Comparison of ENCODE assay signal across 32 cellular contexts in the genomic region with DNA sequence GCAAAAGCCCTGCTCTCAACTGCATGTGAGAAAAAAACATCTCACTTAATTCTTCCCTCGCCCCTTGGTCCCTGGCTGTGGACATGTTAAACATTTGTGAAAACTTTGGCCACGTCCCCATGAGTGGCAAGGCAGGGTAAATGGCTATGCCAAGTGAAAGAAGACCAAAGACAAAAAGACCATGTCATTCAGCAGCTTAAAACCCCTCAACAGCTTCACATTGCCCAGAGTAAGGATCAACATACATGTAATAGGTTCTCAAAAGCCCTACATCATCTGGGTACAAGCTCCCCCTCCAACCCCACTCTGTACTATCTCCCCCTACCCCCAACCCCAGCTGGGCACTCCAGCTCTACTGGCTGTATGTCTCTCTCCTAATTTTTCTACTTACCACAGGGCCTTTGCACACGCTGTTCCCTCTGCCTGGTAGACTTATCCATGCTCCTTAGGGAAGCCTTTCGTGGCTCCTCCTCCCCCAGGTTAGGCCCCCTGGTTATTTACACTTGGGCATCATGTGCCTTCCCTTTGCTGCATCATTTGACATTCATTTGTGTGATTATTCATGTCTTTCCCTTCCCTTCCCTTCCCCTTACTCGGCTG.
"Had no signal": no experiment of that assay in that cellular context is flagged by ENCODE, and none has a peak within 500 bp of the region (broad histone marks: within the 10 kb centered on the region; RNA-seq: fewer than 3 reads in every experiment).

No MANE protein-coding gene starts in this region.

- ATAC-seq: activated CD4-positive, alpha-beta T cell treated with anti-CD3 and anti-CD28 coated beads for 36 hours; body of pancreas; gastrocnemius medialis; stimulated activated memory B cell treated with anti-CD40 and anti-IgM and Interleukin-4, amounts not matched to agents 10 μg/mL and 1 μg/mL and 100 μg/mL, for 72 hours; T-cell; upper lobe of right lung had no signal

- H3K27ac Mint-ChIP-seq: activated CD4-positive, alpha-beta T cell treated with anti-CD3 and anti-CD28 coated beads for 36 hours; activated naive CD8-positive, alpha-beta T cell; nephron; progenitor cell of endocrine pancreas; stimulated activated memory B cell treated with anti-CD40 and anti-IgM and Interleukin-4, amounts not matched to agents 10 μg/mL and 1 μg/mL and 100 μg/mL, for 72 hours; T-cell; T-helper 2 cell treated with Interferon-gamma antibody and Interleukin-4, amounts not matched to agents 5 μg/mL and 100 μg/mL, for 36 hours had no signal

- H3K27ac ChIP-seq: body of pancreas, gastrocnemius medialis, hepatocyte, left ventricle myocardium inferior, neutrophil, ovary, stomach, suprapubic skin, upper lobe of right lung had no signal

- H3K27me3 Mint-ChIP-seq: activated CD4-positive, alpha-beta T cell treated with anti-CD3 and anti-CD28 coated beads for 36 hours; activated naive CD8-positive, alpha-beta T cell; progenitor cell of endocrine pancreas; stimulated activated memory B cell treated with anti-CD40 and anti-IgM and Interleukin-4, amounts not matched to agents 10 μg/mL and 1 μg/mL and 100 μg/mL, for 72 hours; T-cell had no signal

- H3K4me1 ChIP-seq: body of pancreas, gastrocnemius medialis, left ventricle myocardium inferior, suprapubic skin, tibial artery, upper lobe of right lung had no signal

- H3K9me3 Mint-ChIP-seq: nephron; T-cell; T-helper 2 cell treated with Interferon-gamma antibody and Interleukin-4, amounts not matched to agents 5 μg/mL and 100 μg/mL, for 36 hours had no signal

- H3K36me3 ChIP-seq: ovary had no signal

- H3K4me3 Mint-ChIP-seq: activated CD4-positive, alpha-beta T cell treated with anti-CD3 and anti-CD28 coated beads for 36 hours; activated naive CD8-positive, alpha-beta T cell; nephron; stimulated activated memory B cell treated with anti-CD40 and anti-IgM and Interleukin-4, amounts not matched to agents 10 μg/mL and 1 μg/mL and 100 μg/mL, for 72 hours; T-cell; T-helper 2 cell treated with Interferon-gamma antibody and Interleukin-4, amounts not matched to agents 5 μg/mL and 100 μg/mL, for 36 hours had no signal

- H3K27me3 ChIP-seq: body of pancreas, gastrocnemius medialis, hepatocyte, neutrophil, ovary, stomach, suprapubic skin, tibial artery, upper lobe of right lung had no signal

- H3K4me3 ChIP-seq: body of pancreas, gastrocnemius medialis, hepatocyte, left ventricle myocardium inferior, lung, mucosa of descending colon, ovary, smooth muscle cell, stomach, suprapubic skin, tibial artery, upper lobe of right lung had no signal

- H3K4me1 Mint-ChIP-seq: activated CD4-positive, alpha-beta T cell treated with anti-CD3 and anti-CD28 coated beads for 36 hours; nephron; stimulated activated memory B cell treated with anti-CD40 and anti-IgM and Interleukin-4, amounts not matched to agents 10 μg/mL and 1 μg/mL and 100 μg/mL, for 72 hours; T-cell had no signal

- H3K9me3 ChIP-seq: body of pancreas, gastrocnemius medialis, left ventricle myocardium inferior, mucosa of descending colon, neutrophil, ovary, stomach, suprapubic skin, tibial artery, upper lobe of right lung had no signal

- DNase-seq: activated CD4-positive, alpha-beta T cell treated with anti-CD3 and anti-CD28 coated beads for 36 hours; activated CD4-positive, alpha-beta T cell treated with anti-CD3 and anti-CD28 coated beads, Interleukin-2, amount 50 U/mL, for 4 hours; activated CD4-positive, CD25-positive, alpha-beta regulatory T cell; activated CD8-positive, alpha-beta memory T cell treated with anti-CD3 and anti-CD28 coated beads for 24 hours; activated T-cell treated with anti-CD3 and anti-CD28 coated beads, Interleukin-2, amount 50 U/mL, for 1 hour; anterior cingulate cortex; body of pancreas; dermis blood vessel endothelial cell; effector CD8-positive, alpha-beta T cell; gastrocnemius medialis; islet precursor cell; left ventricle myocardium inferior; mucosa of descending colon; ovary; retina; stimulated activated CD4-positive, alpha-beta T cell treated with anti-CD3 and anti-CD28 coated beads, Interleukin-1b, Interleukin-23, amount 100 ng/mL, for 48 hours; stimulated activated CD4-positive, alpha-beta T cell treated with anti-CD3 and anti-CD28 coated beads, Interleukin-4, amount 100 ng/mL, for 4 hours; stimulated activated CD8-positive, alpha-beta memory T cell treated with anti-CD3 and anti-CD28 coated beads, Interleukin-4, amount 100 ng/mL, for 48 hours; stomach; T-cell; tibial artery; upper lobe of right lung had no signal
